8 cellular contexts compared by ENCODE assay signal in the genomic region with DNA sequence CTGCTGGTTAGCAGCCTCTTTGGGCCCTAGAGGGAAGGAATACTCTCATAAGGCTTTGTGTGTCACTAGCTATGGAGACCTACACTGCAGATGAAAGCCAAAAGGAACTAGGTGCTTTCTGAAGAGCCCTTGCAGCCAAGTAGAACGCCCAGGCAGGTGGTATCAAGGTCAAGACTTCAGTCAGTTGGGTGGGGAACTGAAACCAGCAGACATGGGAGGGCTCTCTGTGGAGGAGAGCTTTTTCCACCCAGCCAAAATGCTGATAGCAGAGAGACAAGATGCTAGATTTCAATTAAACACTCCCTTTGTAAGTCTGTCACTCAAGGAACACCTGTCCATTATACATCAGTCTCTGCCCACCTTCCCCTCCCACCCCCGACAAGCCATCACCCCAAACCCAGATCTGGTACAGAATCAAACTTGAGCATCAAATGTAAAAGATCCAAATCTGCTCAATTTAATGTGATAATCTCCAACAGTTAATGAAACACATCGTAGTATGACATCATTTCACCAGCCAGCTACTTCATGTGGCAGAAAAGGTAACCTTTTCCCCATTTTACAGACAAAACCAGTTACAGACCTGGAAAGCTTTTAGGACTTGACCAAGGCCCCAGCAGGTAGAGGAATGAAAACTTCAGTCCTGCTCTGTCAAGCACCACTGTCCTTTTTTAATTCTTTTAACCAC. TPM values are rescaled to one million over a fixed set of nuclear protein-coding genes. Genes with fewer than 3 reads are reported as not detected.
DNase-seq lines count a peak whose midpoint lies in the region; ATAC-seq and TF ChIP-seq lines count a peak whose summit lies in the region.

No MANE protein-coding gene starts in this region.

- H3K4me3 Mint-ChIP-seq in activated naive CD4-positive, alpha-beta T cell treated with anti-CD3 and anti-CD28 coated beads for 36 hours, result no peak overlapping the region
- H3K4me3 Mint-ChIP-seq in stimulated activated memory B cell treated with anti-CD40 and anti-IgM and Interleukin-4, amounts not matched to agents 10 μg/mL and 1 μg/mL and 100 μg/mL, for 72 hours, result peak overlapping the region; percentile 55

- H3K4me3 ChIP-seq in psoas muscle (no peak overlapping the region), thyroid gland (replicated peaks in 1 of 3) (no peak overlapping the region)

- ATAC-seq in activated naive CD4-positive, alpha-beta T cell treated with anti-CD3 and anti-CD28 coated beads, Interleukin-2, amount 50 U/mL, for 72 hours, result no peak
- peak; percentile 83 for ATAC-seq in HG02642 (IDR thresholded peaks at IDR 0.05; ENCODE audit: poor library complexity, unreplicated experiment)
- ATAC-seq in stimulated activated memory B cell treated with anti-CD40 and anti-IgM and Interleukin-4, amounts not matched to agents 10 μg/mL and 1 μg/mL and 100 μg/mL, for 72 hours, result peak; percentile 97
- no peak for ATAC-seq in psoas muscle

- no peaks in the 10 kb centered on the region for H3K9me3 ChIP-seq in psoas muscle
- H3K9me3 ChIP-seq in thyroid gland, result no peaks in the 10 kb centered on the region

- peaks cover 0 to 7% of the 10 kb centered on the region in 2 donors for H3K9me3 Mint-ChIP-seq in activated naive CD4-positive, alpha-beta T cell treated with anti-CD3 and anti-CD28 coated beads, Interleukin-2, amount 50 U/mL, for 72 hours
- peaks cover 1% of the 10 kb centered on the region for H3K9me3 Mint-ChIP-seq in activated naive CD4-positive, alpha-beta T cell treated with anti-CD3 and anti-CD28 coated beads for 36 hours
- H3K9me3 Mint-ChIP-seq in stimulated activated memory B cell treated with anti-CD40 and anti-IgM and Interleukin-4, amounts not matched to agents 10 μg/mL and 1 μg/mL and 100 μg/mL, for 72 hours, result peaks cover 3% of the 10 kb centered on the region

- no peak for DNase-seq in activated naive CD4-positive, alpha-beta T cell treated with anti-CD3 and anti-CD28 coated beads, Interleukin-2, amount 50 U/mL, for 72 hours (ENCODE audit: low spot score in 2 of 2)
- DNase-seq in activated naive CD4-positive, alpha-beta T cell treated with anti-CD3 and anti-CD28 coated beads for 36 hours, result no peak
- peak; percentile 87 for DNase-seq in NAMALWA (ENCODE audit: low spot score)
- no peak for DNase-seq in psoas muscle
- DNase-seq in thyroid gland, result no peak
- no peak for DNase-seq in dedifferentiated amniotic fluid mesenchymal stem cell (ENCODE audit: extremely low spot score)

- no peak for TF ChIP-seq POLR2A in thyroid gland (IDR thresholded peaks at IDR 0.05)

- H3K36me3 ChIP-seq in psoas muscle (ENCODE audit: insufficient read depth in 1 of 2, low read depth in 1 of 2) (peaks cover 26 to 83% of the 10 kb centered on the region in 2 donors), thyroid gland (peaks cover 49 to 54% of the 10 kb centered on the region in 2 donors)

- no peaks in the 10 kb centered on the region for H3K27me3 Mint-ChIP-seq in activated naive CD4-positive, alpha-beta T cell treated with anti-CD3 and anti-CD28 coated beads for 36 hours (ENCODE audit: low read depth)
- H3K27me3 Mint-ChIP-seq in stimulated activated memory B cell treated with anti-CD40 and anti-IgM and Interleukin-4, amounts not matched to agents 10 μg/mL and 1 μg/mL and 100 μg/mL, for 72 hours, result no peaks in the 10 kb centered on the region

- 73 to 84% (median 80%) methylated on average over 3 of the region's 3 CpGs for WGBS in psoas muscle, 3 donors
- 79 to 80% methylated on average over 3 of the region's 3 CpGs for WGBS in thyroid gland, 2 donors

- CTCF ChIA-PET in activated naive CD4-positive, alpha-beta T cell treated with anti-CD3 and anti-CD28 coated beads for 36 hours (lab: Charles Lee), result interaction anchor here (0.7 to 3.0 kb wide), 8 partner anchors 13 to 418 kb away, joined by 3 to 13 read pairs (median 5); partner anchors contain the start of gene MRPS25

- no peak overlapping the region for H3K27ac ChIP-seq in psoas muscle
- no peak overlapping the region for H3K27ac ChIP-seq in thyroid gland

- H3K27ac Mint-ChIP-seq in activated naive CD4-positive, alpha-beta T cell treated with anti-CD3 and anti-CD28 coated beads, Interleukin-2, amount 50 U/mL, for 72 hours, result peak overlapping the region; percentile 76 to 84
- H3K27ac Mint-ChIP-seq in activated naive CD4-positive, alpha-beta T cell treated with anti-CD3 and anti-CD28 coated beads for 36 hours, result no peak overlapping the region
- peak overlapping the region; percentile 76 for H3K27ac Mint-ChIP-seq in stimulated activated memory B cell treated with anti-CD40 and anti-IgM and Interleukin-4, amounts not matched to agents 10 μg/mL and 1 μg/mL and 100 μg/mL, for 72 hours

- H3K27me3 ChIP-seq in psoas muscle (ENCODE audit: insufficient read depth in 3 of 3, low read length in 2 of 3), result no peaks in the 10 kb centered on the region
- no peaks in the 10 kb centered on the region for H3K27me3 ChIP-seq in thyroid gland

- no peak for TF ChIP-seq CTCF in psoas muscle (IDR thresholded peaks at IDR 0.05)
- no peak for TF ChIP-seq CTCF in thyroid gland (IDR thresholded peaks at IDR 0.05)

- H3K4me1 ChIP-seq in psoas muscle (no peaks in the 10 kb centered on the region), thyroid gland (no peaks in the 10 kb centered on the region)

- peaks cover 3 to 48% of the 10 kb centered on the region in 2 donors for H3K36me3 Mint-ChIP-seq in activated naive CD4-positive, alpha-beta T cell treated with anti-CD3 and anti-CD28 coated beads, Interleukin-2, amount 50 U/mL, for 72 hours
- H3K36me3 Mint-ChIP-seq in activated naive CD4-positive, alpha-beta T cell treated with anti-CD3 and anti-CD28 coated beads for 36 hours (ENCODE audit: low read depth), result peaks cover 37% of the 10 kb centered on the region
- H3K36me3 Mint-ChIP-seq in stimulated activated memory B cell treated with anti-CD40 and anti-IgM and Interleukin-4, amounts not matched to agents 10 μg/mL and 1 μg/mL and 100 μg/mL, for 72 hours, result peaks cover 56% of the 10 kb centered on the region

- intact Hi-C loops in activated naive CD4-positive, alpha-beta T cell treated with anti-CD3 and anti-CD28 coated beads for 36 hours (cut with micrococcal nuclease), result loop anchor here (2.0 to 5.0 kb wide), 2 partner anchors 14 to 47 kb away; partner anchors contain the start of genes MRPS25 and RBSN
- intact Hi-C loops in psoas muscle (cut with DNase I), result loop anchor here in 1 of 2 donors (5.0 to 10.0 kb wide), 3 partner anchors 103 to 396 kb away; partner anchors contain the start of genes CCDC174 and NR2C2
- intact Hi-C loops in thyroid gland (cut with DNase I), result loop anchor here (10.0 kb wide), 1 partner anchor 126 kb away; no protein-coding TSS in a partner anchor

- H3K4me1 Mint-ChIP-seq in activated naive CD4-positive, alpha-beta T cell treated with anti-CD3 and anti-CD28 coated beads for 36 hours (ENCODE audit: low read depth), result peaks cover 30% of the 10 kb centered on the region
- H3K4me1 Mint-ChIP-seq in stimulated activated memory B cell treated with anti-CD40 and anti-IgM and Interleukin-4, amounts not matched to agents 10 μg/mL and 1 μg/mL and 100 μg/mL, for 72 hours, result peaks cover 52% of the 10 kb centered on the region

RNA-seq across cellular contexts. Expression of gene MRPS25, which starts 14.6 kb away (rescaled TPM):
- 10 to 100 TPM; 47.2 to 78.9 TPM for total RNA-seq in activated naive CD4-positive, alpha-beta T cell treated with anti-CD3 and anti-CD28 coated beads, Interleukin-2, amount 50 U/mL, for 72 hours
- total RNA-seq in activated naive CD4-positive, alpha-beta T cell treated with anti-CD3 and anti-CD28 coated beads for 36 hours, result 10 to 100 TPM; 55.0 to 57.5 TPM
- total RNA-seq in psoas muscle (10 to 100 TPM; 60.6 to 83.9 (median 74.1) TPM), thyroid gland (10 to 100 TPM; 63.3 to 91.6 (median 79.8) TPM)
- 100 to 1,000 TPM in 1 of 3 donors, 10 to 100 TPM in 2; 72.9 to 145 (median 74.2) TPM for polyA plus RNA-seq in psoas muscle

RNA-seq across cellular contexts. Expression of gene RBSN, which starts 48.4 kb away (rescaled TPM):
- 10 to 100 TPM; 14.2 to 14.5 TPM for total RNA-seq in activated naive CD4-positive, alpha-beta T cell treated with anti-CD3 and anti-CD28 coated beads, Interleukin-2, amount 50 U/mL, for 72 hours
- 10 to 100 TPM; 15.3 to 15.8 TPM for total RNA-seq in activated naive CD4-positive, alpha-beta T cell treated with anti-CD3 and anti-CD28 coated beads for 36 hours
- total RNA-seq in psoas muscle (10 to 100 TPM; 18.6 to 26.3 (median 23.2) TPM), thyroid gland (10 to 100 TPM; 45.0 to 56.1 (median 52.0) TPM)
- polyA plus RNA-seq in psoas muscle, result 10 to 100 TPM in 2 of 3 donors, 1 to 10 TPM in 1; 7.7 to 21.5 (median 10.7) TPM

Comparison
In these comparisons a context has a peak if more than half of its experiments do, and no peak if none do; other contexts are left out.
1. ATAC-seq: peak in HG02642 (single experiment) and stimulated activated memory B cell treated with anti-CD40 and anti-IgM and Interleukin-4, amounts not matched to agents 10 μg/mL and 1 μg/mL and 100 μg/mL, for 72 hours (single experiment); none in activated naive CD4-positive, alpha-beta T cell treated with anti-CD3 and anti-CD28 coated beads, Interleukin-2, amount 50 U/mL, for 72 hours (0 of 2) and psoas muscle (0 of 4).